8 cellular contexts compared by ENCODE assay signal in genomic region chr1:167627865-167628641, GRCh38. TPM values are rescaled to one million over a fixed set of nuclear protein-coding genes. Genes with fewer than 3 reads are reported as not detected.
DNase-seq lines count a peak whose midpoint lies in the region; ATAC-seq, FAIRE-seq and TF ChIP-seq lines count a peak whose summit lies in the region.

No MANE protein-coding gene starts in this region.

- no peaks in the 10 kb centered on the region for H3K27me3 Mint-ChIP-seq in CD4-positive, CD25-positive, alpha-beta regulatory T cell
- H3K27me3 Mint-ChIP-seq in osteocyte (ENCODE audit: unreplicated experiment): peaks cover 34% of the 10 kb centered on the region

- H3K79me2 ChIP-seq in K562 (ENCODE audit: control insufficient read depth, insufficient read depth, low read length): peaks cover 47% of the 10 kb centered on the region

- peak overlapping the region; percentile 92 for H3K4me2 ChIP-seq in K562 (ENCODE audit: insufficient read depth, low read length)

- TF ChIP-seq EP300 in K562 (IDR thresholded peaks at IDR 0.05; ENCODE audit: low read length): peak; percentile 98

- FAIRE-seq in K562 (lab: Jason Lieb, UNC): peak; percentile 95

- H3K27me3 ChIP-seq in CD4-positive, CD25-positive, alpha-beta regulatory T cell (ENCODE audit: control insufficient read depth, insufficient read depth, low read length): no peaks in the 10 kb centered on the region
- no peaks in the 10 kb centered on the region for H3K27me3 ChIP-seq in K562 (ENCODE audit: control insufficient read depth in 2 of 2, insufficient read depth in 2 of 2, low read length in 2 of 2)

- H4K20me1 ChIP-seq in K562 (replicated peaks; ENCODE audit: control insufficient read depth, insufficient read depth, low read length): no peaks in the 10 kb centered on the region

- TSS peak; percentile 28 for BruUV-seq in K562 (replicated peaks; lab: Mats Ljungman, UMichigan)

- peak overlapping the region; percentile 73 for H2AFZ ChIP-seq in K562 (ENCODE audit: low read depth, low read length)

- peaks cover 0 to 2% of the 10 kb centered on the region in 2 experiments for H3K9me3 ChIP-seq in CD4-positive, CD25-positive, alpha-beta regulatory T cell (ENCODE audit: control insufficient read depth in 2 of 2, low read length in 2 of 2)
- peaks cover 8% of the 10 kb centered on the region for H3K9me3 ChIP-seq in K562 (replicated peaks; ENCODE audit: control insufficient read depth, insufficient read depth, low read depth, low read length)

- TF ChIP-seq POLR2A in K562 (conservative IDR thresholded peaks at IDR 0.05): peak; percentile 96

- peak; percentile 80 to 83 for ATAC-seq in CD4-positive, CD25-positive, alpha-beta regulatory T cell (ENCODE audit: low read depth in 2 of 2)
- ATAC-seq in GM19351 (IDR thresholded peaks at IDR 0.05; ENCODE audit: unreplicated experiment): peak; percentile 71
- peak; percentile 56 for ATAC-seq in HG03439 (IDR thresholded peaks at IDR 0.05; ENCODE audit: unreplicated experiment)
- peak; percentile 80 for ATAC-seq in K562

- no peaks in the 10 kb centered on the region for H3K36me3 ChIP-seq in CD4-positive, CD25-positive, alpha-beta regulatory T cell (ENCODE audit: control insufficient read depth, insufficient read depth, low read length)
- peaks cover 21% of the 10 kb centered on the region for H3K36me3 ChIP-seq in K562 (ENCODE audit: control insufficient read depth, insufficient read depth, low read length)

- WGBS in K562 (ENCODE audit: insufficient coverage, low coverage, missing lambda C conversion rate): 1% methylated on average over 10 of the region's 10 CpGs

- peak overlapping the region; percentile 85 to 97; a peak in 3 of 4 replicates for H3K9ac ChIP-seq in K562 (ENCODE audit: insufficient read depth in 1 of 2, low read depth in 2 of 2, low read length in 2 of 2)

- peak; percentile 70 to 96 (median 78) for DNase-seq in CD4-positive, CD25-positive, alpha-beta regulatory T cell
- DNase-seq in T-helper 1 cell (peak; percentile 61 to 96 (median 67)), K562 (ENCODE audit: extremely low read depth in 1 of 4, low spot score in 3 of 4) (peak; percentile 92 to 98 (median 92)), HPDE6-E6E7 (ENCODE audit: extremely low spot score) (no peak), osteocyte (ENCODE audit: extremely low spot score, unreplicated experiment) (no peak)
- peak; percentile 85 for DNase-seq in stimulated activated CD4-positive, alpha-beta T cell treated with anti-CD3 and anti-CD28 coated beads, Interleukin-15, amount 100 ng/mL, for 24 hours

- CTCF ChIA-PET in K562 (lab: Yijun Ruan, JAX; ENCODE audit: low intra/inter-chr PET ratio): no interaction called here

- H3K4me1 Mint-ChIP-seq in CD4-positive, CD25-positive, alpha-beta regulatory T cell: peaks cover 10 to 76% (median 45%) of the 10 kb centered on the region in 4 donors
- H3K4me1 Mint-ChIP-seq in osteocyte (ENCODE audit: unreplicated experiment): peaks cover 11% of the 10 kb centered on the region

- H3K27ac Mint-ChIP-seq in CD4-positive, CD25-positive, alpha-beta regulatory T cell: peak overlapping the region; percentile 97 to 99 (median 99)
- no peak overlapping the region for H3K27ac Mint-ChIP-seq in osteocyte (ENCODE audit: unreplicated experiment)

- intact Hi-C loops in K562 (cut with micrococcal nuclease): loop anchor here (1.0 kb wide), 3 partner anchors 11 to 75 kb away; partner anchors contain the start of gene CREG1

- peak overlapping the region; percentile 91 for H3K27ac ChIP-seq in CD4-positive, CD25-positive, alpha-beta regulatory T cell (ENCODE audit: insufficient read depth, low read length, poor library complexity, severe bottlenecking)
- H3K27ac ChIP-seq in K562 (ENCODE audit: extremely low read depth, low read depth, low read length): peak overlapping the region; percentile 97

- H3K36me3 Mint-ChIP-seq in CD4-positive, CD25-positive, alpha-beta regulatory T cell: peaks cover 9% of the 10 kb centered on the region
- H3K36me3 Mint-ChIP-seq in osteocyte (ENCODE audit: unreplicated experiment): no peaks in the 10 kb centered on the region

- H3K4me3 ChIP-seq in CD4-positive, CD25-positive, alpha-beta regulatory T cell (ENCODE audit: low read depth, low read length): peak overlapping the region; percentile 93
- H3K4me3 ChIP-seq in K562: peak overlapping the region; percentile 77

- TF ChIP-seq CTCF in K562 (IDR thresholded peaks at IDR 0.05 in 2 of 3, conservative IDR thresholded peaks at IDR 0.05 in 1 of 3; ENCODE audit: insufficient read depth in 2 of 3, low read depth in 1 of 3, low read length in 3 of 3) (no peak), osteocyte (IDR thresholded peaks at IDR 0.05) (no peak)

- TF ChIP-seq RAD21 in K562 (CRISPR knock-in tag; conservative IDR thresholded peaks at IDR 0.05 in 1 of 2, IDR thresholded peaks at IDR 0.05 in 1 of 2): peak in 1 of 2 experiments; percentile 19; a peak in 2 of 4 replicates

- H3K4me3 Mint-ChIP-seq in CD4-positive, CD25-positive, alpha-beta regulatory T cell: peak overlapping the region; percentile 88 to 97 (median 96)
- H3K4me3 Mint-ChIP-seq in osteocyte (ENCODE audit: unreplicated experiment): no peak overlapping the region

- peaks cover 0 to 6% (median 0%) of the 10 kb centered on the region in 7 donors for H3K9me3 Mint-ChIP-seq in CD4-positive, CD25-positive, alpha-beta regulatory T cell
- H3K9me3 Mint-ChIP-seq in osteocyte (ENCODE audit: unreplicated experiment): peaks cover 8% of the 10 kb centered on the region

- H3K4me1 ChIP-seq in CD4-positive, CD25-positive, alpha-beta regulatory T cell (ENCODE audit: control insufficient read depth, insufficient read depth, low read length, poor library complexity, severe bottlenecking): peaks cover 59% of the 10 kb centered on the region
- H3K4me1 ChIP-seq in K562 (replicated peaks in 1 of 2; ENCODE audit: control insufficient read depth in 2 of 2, insufficient read depth in 2 of 2, low read length in 2 of 2): peaks cover 36 to 55% of the 10 kb centered on the region in 2 experiments

- H3K9me1 ChIP-seq in K562 (ENCODE audit: control insufficient read depth, insufficient read depth, low read length): no peaks in the 10 kb centered on the region

- in situ Hi-C loops in K562 (cut with MboI): no loop called here

- POLR2A ChIA-PET in K562 (lab: Yijun Ruan, JAX): interaction anchor here (0.6 to 8.8 kb wide), 23 partner anchors 8 to 1628 kb away, joined by 3 to 93 read pairs (median 4); partner anchors contain the start of gene CREG1

TF ChIP-seq in K562, 482 proteins besides CTCF, POLR2A, EP300 and RAD21 (continues in another document):
- TF ChIP-seq SRSF9 (IDR thresholded peaks at IDR 0.05; ENCODE audit: borderline replicate concordance, low read depth, low read length) (no peak), ZNF140 (CRISPR knock-in tag; IDR thresholded peaks at IDR 0.05) (no peak), HSF4 (CRISPR knock-in tag; IDR thresholded peaks at IDR 0.05; ENCODE audit: borderline replicate concordance) (peak; percentile 30; the same call in 1 of the 2 replicates), ZNF324 (CRISPR knock-in tag; IDR thresholded peaks at IDR 0.05) (no peak), POU5F1 (IDR thresholded peaks at IDR 0.05; ENCODE audit: borderline replicate concordance, low read depth, low read length, partially characterized antibody) (no peak), NCOR1 (IDR thresholded peaks at IDR 0.05) (peak; percentile 95), ZNF253 (CRISPR knock-in tag; conservative IDR thresholded peaks at IDR 0.05) (no peak), GTF2A2 (tag; IDR thresholded peaks at IDR 0.05) (no peak), ZNF280A (IDR thresholded peaks at IDR 0.05; ENCODE audit: low read depth, partially characterized antibody) (no peak), ZNF24 (IDR thresholded peaks at IDR 0.05) (peak; percentile 60), GATAD2A (IDR thresholded peaks at IDR 0.05) (peak; percentile 59; the same call in 1 of the 2 replicates)

RNA-seq across cellular contexts. Expression of gene RCSD1, which starts 2.0 kb away (rescaled TPM):
- total RNA-seq in CD4-positive, CD25-positive, alpha-beta regulatory T cell: 174 TPM
- polyA plus RNA-seq in CD4-positive, CD25-positive, alpha-beta regulatory T cell: 100 to 1,000 TPM; 207 to 251 (median 233) TPM
- 51.0 and 78.1 TPM in 2 replicates for total RNA-seq in K562 (2011; cell fraction: chromatin; rRNA removed; ENCODE audit: low replicate concordance)
- 34.9 and 38.6 TPM in 2 replicates for total RNA-seq in K562 (2011; cell fraction: nucleolus; rRNA removed)
- 48.1 and 85.4 TPM in 2 replicates for total RNA-seq in K562 (2011; cell fraction: nucleoplasm; rRNA removed)
- total RNA-seq in K562 (2014; rRNA removed) (45.3 and 48.0 TPM in 2 replicates), K562 (2014; rRNA removed; fragmentation: Illumina TruSeq; extraction: Trizol) (41.6 and 42.3 TPM in 2 replicates), K562 (2015; rRNA removed; fragmentation: Illumina TruSeq; extraction: Trizol) (37.3 and 39.4 TPM in 2 replicates), K562 (2021) (41.5 and 50.9 TPM in 2 replicates), osteocyte (not detected in 2 replicates)
- polyA plus RNA-seq in K562 (2011; rRNA removed) (64.5 and 69.8 TPM in 2 replicates), K562 (2014; fragmentation: Illumina TruSeq; extraction: Trizol) (48.3 and 50.5 TPM in 2 replicates), K562 (2014; fragmentation: Nextera tagmentation; extraction: Ambion mirVana) (1 to 10 TPM; 7.8 to 9.1 TPM), K562 (2014; rRNA removed) (53.2 and 54.5 TPM in 2 replicates)
- polyA plus RNA-seq in K562 (2011; cell fraction: cytosol; rRNA removed): 45.8 and 49.9 TPM in 2 replicates
- polyA plus RNA-seq in K562 (2011; cell fraction: nucleus; rRNA removed): 27.5 and 28.0 TPM in 2 replicates
- 41.5 and 91.2 TPM in 2 replicates for polyA plus RNA-seq in K562 (2012)
- 59.8 and 70.7 TPM in 2 replicates for polyA minus RNA-seq in K562 (2011; rRNA and poly(A)+ RNA removed)
- 34.8 and 46.1 TPM in 2 replicates for polyA minus RNA-seq in K562 (2011; cell fraction: cytosol; rRNA and poly(A)+ RNA removed)
- polyA minus RNA-seq in K562 (2011; cell fraction: nucleus; rRNA and poly(A)+ RNA removed): 19.0 and 26.1 TPM in 2 replicates

Comparison
In these comparisons a context has a peak if more than half of its experiments do, and no peak if none do; other contexts are left out.
1. DNase-seq: peak in CD4-positive, CD25-positive, alpha-beta regulatory T cell (3 of 3), T-helper 1 cell (5 of 5), K562 (4 of 4) and stimulated activated CD4-positive, alpha-beta T cell treated with anti-CD3 and anti-CD28 coated beads, Interleukin-15, amount 100 ng/mL, for 24 hours (single experiment); none in HPDE6-E6E7 (single experiment) and osteocyte (single experiment).
2. RNA of gene RCSD1, which starts 2.0 kb away (total RNA-seq): 174 TPM in CD4-positive, CD25-positive, alpha-beta regulatory T cell (single experiment) and 34.9 to 85.4 TPM in K562; not detected in osteocyte; every median in the first group is over 10 times any median in the second.
3. Peak in every context shown above with its lines, with median percentiles within 50 percentile points of each other: ATAC-seq.